In the genomic region with DNA sequence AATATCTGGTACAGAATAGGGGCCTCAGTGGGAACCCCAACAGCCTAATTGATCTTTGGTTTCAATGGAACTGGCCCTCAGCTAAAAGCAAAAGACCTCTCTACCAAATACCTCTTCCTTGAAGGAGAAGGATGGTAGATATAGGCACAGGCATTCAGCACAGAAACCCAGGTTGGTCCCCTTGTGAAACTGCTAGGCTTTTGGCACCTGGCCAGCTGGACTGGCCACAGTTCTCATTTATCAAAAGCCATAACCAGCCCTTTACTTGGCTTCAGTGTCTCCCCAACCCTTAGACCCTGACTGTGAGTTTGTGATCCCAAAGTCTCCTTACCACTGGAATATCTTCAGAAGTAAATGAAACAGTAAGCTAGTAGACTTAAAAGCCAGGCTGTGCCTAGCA, we compare ENCODE assay signal across 17 cellular contexts.
A peak's percentile ranks its signal among the peaks of the same experiment; 100 is the strongest.
DNase-seq lines count a peak whose midpoint lies in the region; ATAC-seq and TF ChIP-seq lines count a peak whose summit lies in the region.
"Had no signal": no experiment of that assay in that cellular context is flagged by ENCODE, and none has a peak within 500 bp of the region (broad histone marks: within the 10 kb centered on the region; RNA-seq: fewer than 3 reads in every experiment).

No MANE protein-coding gene starts in this region.

- ATAC-seq in left lung (no peak), HG03520 (IDR thresholded peaks at IDR 0.05; ENCODE audit: unreplicated experiment) (no peak), lower lobe of right lung (no peak)
- ATAC-seq: Panc1 had no signal

- no peak for TF ChIP-seq CTCF in BE2C (IDR thresholded peaks at IDR 0.05; ENCODE audit: low read depth, low read length)
- TF ChIP-seq CTCF in left lung (IDR thresholded peaks at IDR 0.05): no peak
- no peak for TF ChIP-seq CTCF in lower lobe of right lung (IDR thresholded peaks at IDR 0.05)

- H3K27me3 ChIP-seq in BE2C (no peaks in the 10 kb centered on the region), left lung (no peaks in the 10 kb centered on the region), lower lobe of right lung (ENCODE audit: low read depth) (no peaks in the 10 kb centered on the region)
- H3K27me3 ChIP-seq: SJSA1 had no signal

- intact Hi-C loops in left lung (cut with DNase I): no loop called here
- intact Hi-C loops in lower lobe of right lung (cut with DNase I): no loop called here

- no peaks in the 10 kb centered on the region for H3K9me3 ChIP-seq in BE2C
- H3K9me3 ChIP-seq in left lung: peaks cover 0 to 5% of the 10 kb centered on the region in 2 donors
- no peaks in the 10 kb centered on the region for H3K9me3 ChIP-seq in lower lobe of right lung
- H3K9me3 ChIP-seq: SJSA1 had no signal

- peak; percentile 6 for DNase-seq in NCI-H1092 (lab: John Stamatoyannopoulos, UW)
- DNase-seq in NCI-H1092 treated with DMSO at 0.1 percent for 48 hours (lab: John Stamatoyannopoulos, UW): no peak
- peak; percentile 47 for DNase-seq in BE2C
- peak; percentile 2 for DNase-seq in MV-4-11 (lab: John Stamatoyannopoulos, UW)
- DNase-seq in astrocyte of the hippocampus (ENCODE audit: low read depth, low spot score): peak; percentile 29
- no peak for DNase-seq in left lung
- DNase-seq in lower lobe of right lung: no peak
- DNase-seq: 8988T; CD4-positive, CD25-positive, alpha-beta regulatory T cell; HFFc6; NCI-H187; NCI-H446 treated with DMSO at 0.1 percent for 48 hours; NCI-H774 had no signal

- H3K4me3 ChIP-seq in BE2C (ENCODE audit: low read depth, low read length) (no peak overlapping the region), left lung (no peak overlapping the region), lower lobe of right lung (no peak overlapping the region)
- H3K4me3 ChIP-seq: SJSA1 had no signal

- no peaks in the 10 kb centered on the region for H3K36me3 ChIP-seq in BE2C
- H3K36me3 ChIP-seq in left lung: no peaks in the 10 kb centered on the region
- no peaks in the 10 kb centered on the region for H3K36me3 ChIP-seq in lower lobe of right lung
- H3K36me3 ChIP-seq: SJSA1 had no signal

- no peak overlapping the region for H3K27ac ChIP-seq in left lung
- no peak overlapping the region for H3K27ac ChIP-seq in lower lobe of right lung
- H3K27ac ChIP-seq: KMS-11, SJSA1 had no signal

- no peaks in the 10 kb centered on the region for H3K4me1 ChIP-seq in BE2C
- no peaks in the 10 kb centered on the region for H3K4me1 ChIP-seq in left lung
- no peaks in the 10 kb centered on the region for H3K4me1 ChIP-seq in lower lobe of right lung
- H3K4me1 ChIP-seq: SJSA1 had no signal

Comparison
In these comparisons a context has a peak if more than half of its experiments do, and no peak if none do; other contexts are left out.
1. DNase-seq: peak in NCI-H1092 (single experiment), BE2C (single experiment), MV-4-11 (single experiment) and astrocyte of the hippocampus (single experiment); none in NCI-H1092 treated with DMSO at 0.1 percent for 48 hours (single experiment), left lung (0 of 2) and lower lobe of right lung (single experiment).